ENCODE assay signal across 8 cellular contexts in the genomic region with DNA sequence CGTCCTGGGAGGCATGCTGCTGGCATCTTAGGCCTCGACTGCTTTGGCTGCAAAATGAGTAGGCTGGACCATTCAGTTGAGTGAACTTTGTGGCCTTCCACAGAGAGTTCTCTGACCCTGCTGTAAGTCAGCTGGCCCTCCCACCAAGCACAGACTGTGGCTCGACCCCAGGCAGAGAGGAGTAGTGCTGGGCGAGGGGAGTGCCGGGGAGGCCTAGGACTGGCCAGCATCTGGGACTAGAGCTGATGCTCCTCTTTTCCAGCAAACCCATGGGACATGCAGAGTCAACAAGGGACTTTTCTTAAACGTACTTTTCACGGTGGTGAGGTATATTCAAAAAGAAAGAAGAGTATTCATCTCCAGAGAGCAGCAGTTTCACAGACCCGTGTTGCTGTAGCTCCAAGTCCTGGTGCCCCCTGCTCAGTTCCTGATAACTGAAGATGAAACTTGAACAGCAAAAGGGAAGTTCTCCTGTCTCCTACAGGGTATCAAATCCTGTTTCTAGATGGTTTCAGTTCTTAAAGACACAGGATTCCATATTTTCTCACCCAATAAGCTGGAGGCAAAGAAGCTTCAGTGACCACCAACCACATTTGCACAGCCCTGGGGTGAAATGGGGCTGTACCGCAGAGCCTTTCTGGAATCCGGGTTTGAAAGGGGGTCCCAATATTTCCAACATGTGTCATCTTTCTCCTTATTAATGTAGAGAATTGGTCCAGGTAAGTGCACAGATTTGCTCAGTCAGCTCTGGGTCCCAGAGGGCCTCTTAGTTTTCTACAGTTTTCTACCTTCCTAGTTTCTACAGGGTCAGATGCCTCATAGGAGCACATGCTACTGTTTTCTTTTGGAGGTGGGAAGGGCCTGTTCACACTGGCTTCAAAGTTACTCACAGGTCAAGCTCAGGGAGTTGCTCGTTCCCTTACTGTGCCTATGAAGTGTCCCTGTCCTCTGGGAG. TPM values are rescaled to one million over a fixed set of nuclear protein-coding genes. Genes with fewer than 3 reads are reported as not detected.
DNase-seq lines count a peak whose midpoint lies in the region; ATAC-seq, FAIRE-seq and TF ChIP-seq lines count a peak whose summit lies in the region.

No MANE protein-coding gene starts in this region.

- H3K27me3 ChIP-seq in H1 (replicated peaks in 1 of 4; ENCODE audit: control insufficient read depth in 3 of 4, extremely low read depth in 1 of 4, insufficient read depth in 3 of 4, low read length in 3 of 4) (no peaks in the 10 kb centered on the region), PC-9 (ENCODE audit: insufficient read depth, low read depth) (peaks cover 3% of the 10 kb centered on the region)

- H3K79me1 ChIP-seq in H1 (ENCODE audit: low read depth, low read length) = no peaks in the 10 kb centered on the region

- no peak overlapping the region for H3K4ac ChIP-seq in H1 (replicated peaks; ENCODE audit: insufficient read length, low read depth, low read length)

- H3K79me2 ChIP-seq in H1 (ENCODE audit: control insufficient read depth in 1 of 2, insufficient read depth in 2 of 2, low read length in 2 of 2) = no peaks in the 10 kb centered on the region
- H3K79me2 ChIP-seq in PC-9 (ENCODE audit: low read depth) = no peaks in the 10 kb centered on the region

- no peaks in the 10 kb centered on the region for H4K20me1 ChIP-seq in H1 (replicated peaks in 1 of 2; ENCODE audit: control insufficient read depth in 1 of 2, insufficient read depth in 2 of 2, low read length in 2 of 2)
- no peaks in the 10 kb centered on the region for H4K20me1 ChIP-seq in PC-9 (ENCODE audit: insufficient read depth)

- H3K23ac ChIP-seq in H1 (ENCODE audit: insufficient read length) = no peak overlapping the region

- H4K5ac ChIP-seq in H1 (ENCODE audit: insufficient read length, low read depth, low read length) = no peak overlapping the region

- H3K18ac ChIP-seq in H1 (ENCODE audit: extremely low read depth, low read length) = no peak overlapping the region

- TF ChIP-seq EP300 in H1 (IDR thresholded peaks at IDR 0.05; ENCODE audit: borderline replicate concordance in 1 of 2, low read depth in 2 of 2, low read length in 2 of 2) = no peak

- H3K27ac ChIP-seq in H1 (ENCODE audit: low read depth, low read length) (no peak overlapping the region), PC-9 (no peak overlapping the region)

- H3F3A ChIP-seq in PC-9 (ENCODE audit: insufficient read depth, low read depth) = no peaks in the 10 kb centered on the region

- no peak overlapping the region for H3K56ac ChIP-seq in H1 (replicated peaks; ENCODE audit: insufficient read length, low read depth, low read length)

- H3K9me2 ChIP-seq in PC-9 (ENCODE audit: insufficient read depth) = no peaks in the 10 kb centered on the region

- POLR2A ChIA-PET in H1 (lab: Charles Lee; ENCODE audit: partially characterized antibody) = interaction anchor here (1.4 to 1.6 kb wide), 2 partner anchors 15 to 70 kb away, joined by 4 to 5 read pairs; a partner anchor contains a TSS
- POLR2A ChIA-PET in PC-9 (lab: Charles Lee; ENCODE audit: unreplicated experiment) = interaction anchor here (0.7 kb wide), 1 partner anchor 83 kb away, joined by 3 read pairs; no protein-coding TSS in a partner anchor

- H2BK12ac ChIP-seq in H1 (ENCODE audit: low read depth, low read length) = no peak overlapping the region

- H3K4me2 ChIP-seq in H1 (ENCODE audit: insufficient read depth in 1 of 2, low read depth in 2 of 2, low read length in 2 of 2) (no peak overlapping the region), PC-9 (no peak overlapping the region)

- no peak for TF ChIP-seq POLR2A in H1 (IDR thresholded peaks at IDR 0.05; ENCODE audit: control extremely low read depth in 1 of 2, low read depth in 2 of 2, low read length in 2 of 2)

- H4K8ac ChIP-seq in H1 (ENCODE audit: extremely low read depth, insufficient read depth, low read length) = no peak overlapping the region

- H2BK120ac ChIP-seq in H1 (replicated peaks; ENCODE audit: low read depth, low read length) = no peak overlapping the region

- no peak overlapping the region for H3K9ac ChIP-seq in H1 (replicated peaks in 1 of 4; ENCODE audit: extremely low read depth in 1 of 4, low read depth in 3 of 4, low read length in 3 of 4)

- H2AFZ ChIP-seq in H1 (ENCODE audit: low read length) (0 out of 2 replicates have a peak overlapping the region, but pooled peaks have one; percentile 50), PC-9 (no peak overlapping the region)

- intact Hi-C loops in PC-9 (cut with micrococcal nuclease; ENCODE audit: unreplicated experiment) = no loop called here

- H3K4me1 ChIP-seq in H1 (replicated peaks in 1 of 4; ENCODE audit: control insufficient read depth in 3 of 4, insufficient read depth in 4 of 4, low read length in 3 of 4) (no peaks in the 10 kb centered on the region; a peak in 2 of 7 replicates), PC-9 (replicated peaks; ENCODE audit: insufficient read depth) (no peaks in the 10 kb centered on the region)

- H3K23me2 ChIP-seq in H1 (ENCODE audit: low read depth, low read length) = no peaks in the 10 kb centered on the region

- ATAC-seq in GM18861 (IDR thresholded peaks at IDR 0.05; ENCODE audit: unreplicated experiment) = peak; percentile 48
- ATAC-seq in GM21528 (IDR thresholded peaks at IDR 0.05; ENCODE audit: low FRiP score, unreplicated experiment) = peak; percentile 66
- peak; percentile 50 for ATAC-seq in HG03457 (IDR thresholded peaks at IDR 0.05; ENCODE audit: unreplicated experiment)

- 86% methylated on average over 11 of the region's 11 CpGs; no CpG with 5 or more reads in 1 of the 2 experiments for WGBS in H1 (ENCODE audit: extremely low coverage in 1 of 2, insufficient coverage in 1 of 2, insufficient read length in 1 of 2, insufficient replicate concordance in 2 of 2, low coverage in 1 of 2, low lambda C conversion rate in 2 of 2, missing lambda C conversion rate in 1 of 2), 2 experiments

- TF ChIP-seq RAD21 in H1 (IDR thresholded peaks at IDR 0.05 in 1 of 2, conservative IDR thresholded peaks at IDR 0.05 in 1 of 2; ENCODE audit: low read depth in 2 of 2, low read length in 2 of 2) = no peak

- TF ChIP-seq CTCF in H1 (IDR thresholded peaks at IDR 0.05; ENCODE audit: control extremely low read depth in 1 of 3, insufficient read depth in 1 of 3, low read depth in 1 of 3, low read length in 3 of 3) (no peak), PC-9 (conservative IDR thresholded peaks at IDR 0.05) (no peak)

- H3K9me3 ChIP-seq in H1 (ENCODE audit: insufficient read depth in 2 of 2, low read depth in 1 of 2, low read length in 1 of 2) (no peaks in the 10 kb centered on the region), PC-9 (ENCODE audit: insufficient read depth, low read depth) (no peaks in the 10 kb centered on the region)

- no TSS peak for BruUV-seq in PC-9 (replicated peaks; lab: Mats Ljungman, UMichigan)

- H2AK5ac ChIP-seq in H1 (ENCODE audit: low read depth, low read length) = no peak overlapping the region

- FAIRE-seq in H1 (lab: Jason Lieb, UNC) = no peak

- no peak for DNase-seq in H1 (ENCODE audit: low read depth in 1 of 2, low spot score in 2 of 2)
- no peak for DNase-seq in T-helper 9 cell
- DNase-seq in PC-9 = no peak
- no peak for DNase-seq in NCI-H2227 (lab: John Stamatoyannopoulos, UW; ENCODE audit: unreplicated experiment)
- no peak for DNase-seq in NCI-H187 treated with DMSO at 0.1 percent for 48 hours (lab: John Stamatoyannopoulos, UW)

- H3K4me3 ChIP-seq in H1 (ENCODE audit: extremely low read depth in 1 of 4, insufficient read depth in 2 of 4, low read depth in 3 of 4, low read length in 4 of 4) (no peak overlapping the region), PC-9 (no peak overlapping the region)

- H3K36me3 ChIP-seq in H1 (ENCODE audit: control insufficient read depth in 2 of 4, insufficient read depth in 4 of 4, low read length in 3 of 4) (no peaks in the 10 kb centered on the region), PC-9 (ENCODE audit: low read depth) (no peaks in the 10 kb centered on the region)

- no peak overlapping the region for H3K14ac ChIP-seq in H1 (ENCODE audit: insufficient read length)

- H4K91ac ChIP-seq in H1 (replicated peaks; ENCODE audit: insufficient read length, low read length) = no peak overlapping the region

- no peak overlapping the region for H2BK20ac ChIP-seq in H1 (ENCODE audit: low read length)

- no peak overlapping the region for H2BK5ac ChIP-seq in H1 (ENCODE audit: low read depth, low read length)

- CTCF ChIA-PET in H1 (lab: Charles Lee; ENCODE audit: partially characterized antibody) (interaction anchor here (0.8 to 3.1 kb wide), 11 partner anchors 8 to 222 kb away, joined by 3 to 23 read pairs (median 6); a partner anchor contains a TSS), PC-9 (lab: Charles Lee) (interaction anchor here (1.5 kb wide), 1 partner anchor 223 kb away, joined by 4 read pairs; no protein-coding TSS in a partner anchor)

- no peak overlapping the region for H2BK15ac ChIP-seq in H1 (ENCODE audit: low read length)

TF ChIP-seq in H1, 55 proteins besides CTCF, POLR2A, EP300 and RAD21 (continues in another document):
- no peak for TF ChIP-seq ZNF274 (IDR thresholded peaks at IDR 0.05; ENCODE audit: borderline replicate concordance, extremely low read depth, low read length)
- no peak for TF ChIP-seq SUZ12 (IDR thresholded peaks at IDR 0.05; ENCODE audit: low read length)
- no peak for TF ChIP-seq NANOG (IDR thresholded peaks at IDR 0.05; ENCODE audit: insufficient read depth, low read depth, low read length, poor library complexity, severe bottlenecking)
- TF ChIP-seq, protein P1, sequence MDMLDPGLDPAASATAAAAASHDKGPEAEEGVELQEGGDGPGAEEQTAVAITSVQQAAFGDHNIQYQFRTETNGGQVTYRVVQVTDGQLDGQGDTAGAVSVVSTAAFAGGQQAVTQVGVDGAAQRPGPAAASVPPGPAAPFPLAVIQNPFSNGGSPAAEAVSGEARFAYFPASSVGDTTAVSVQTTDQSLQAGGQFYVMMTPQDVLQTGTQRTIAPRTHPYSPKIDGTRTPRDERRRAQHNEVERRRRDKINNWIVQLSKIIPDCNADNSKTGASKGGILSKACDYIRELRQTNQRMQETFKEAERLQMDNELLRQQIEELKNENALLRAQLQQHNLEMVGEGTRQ (IDR thresholded peaks at IDR 0.05; ENCODE audit: low read length) = no peak
- no peak for TF ChIP-seq POU5F1 (IDR thresholded peaks at IDR 0.05; ENCODE audit: low read depth, low read length)
- no peak for TF ChIP-seq RXRA (IDR thresholded peaks at IDR 0.05; ENCODE audit: insufficient read depth, low read depth, low read length)
- no peak for TF ChIP-seq KDM1A (IDR thresholded peaks at IDR 0.05; ENCODE audit: borderline replicate concordance, low read length)

RNA-seq across cellular contexts. Expression of a gene that starts 20.9 kb away (rescaled TPM):
- total RNA-seq in H1 (2021; fragmentation: NEBNext Ultra II Directional; extraction: Animal tissue kit (Norgen Biotek cat#: 25700)) = 6.3 and 7.3 TPM in 2 replicates
- 6.3 and 6.6 TPM in 2 replicates for polyA plus RNA-seq in H1 (2011; rRNA removed)
- polyA plus RNA-seq in H1 (2011; cell fraction: cytosol; rRNA removed) = 3.3 TPM
- 2.7 TPM for polyA plus RNA-seq in H1 (2011; cell fraction: nucleus; rRNA removed)
- polyA plus RNA-seq in H1 (2012, experiment 1 of 2) = 0.98 to 5.7 TPM (median 3.4 TPM) in 4 replicates
- 5.9 TPM for polyA plus RNA-seq in H1 (2012, experiment 2 of 2)
- 6.0 TPM for polyA plus RNA-seq in H1 (2013, experiment 1 of 2)
- polyA plus RNA-seq in H1 (2013, experiment 2 of 2) = 6.4 TPM
- polyA minus RNA-seq in H1 (2011; rRNA and poly(A)+ RNA removed) = 0.56 and 0.98 TPM in 2 replicates
- not detected for polyA minus RNA-seq in H1 (2011; cell fraction: cytosol; rRNA and poly(A)+ RNA removed)
- 2.1 TPM for polyA minus RNA-seq in H1 (2011; cell fraction: nucleus; rRNA and poly(A)+ RNA removed)
- 0.50 and 1.3 TPM in 2 replicates for total RNA-seq in PC-9 (2021)
